Comparison of ENCODE assay signal across 20 cellular contexts in genomic region chr9:23555849-23556248, GRCh38.
A peak's percentile ranks its signal among the peaks of the same experiment; 100 is the strongest.
DNase-seq lines count a peak whose midpoint lies in the region; ATAC-seq and TF ChIP-seq lines count a peak whose summit lies in the region.
"Had no signal": no experiment of that assay in that cellular context is flagged by ENCODE, and none has a peak within 500 bp of the region (broad histone marks: within the 10 kb centered on the region; RNA-seq: fewer than 3 reads in every experiment).

No MANE protein-coding gene starts in this region.

- H3K4me3 ChIP-seq in HUES48 (ENCODE audit: low read depth, low read length) = no peak overlapping the region
- H3K4me3 ChIP-seq in endodermal cell (ENCODE audit: low read length) = no peak overlapping the region
- peak overlapping the region; percentile 15 for H3K4me3 ChIP-seq in neuron (ENCODE audit: low read length)
- H3K4me3 ChIP-seq in OCI-LY7 (ENCODE audit: low read depth, low read length, poor library complexity, severe bottlenecking) = no peak overlapping the region
- H3K4me3 ChIP-seq: K562, mucosa of descending colon, right lobe of liver, upper lobe of left lung had no signal

- no peaks in the 10 kb centered on the region for H3K9me3 Mint-ChIP-seq in endodermal cell

- H3K4me3 Mint-ChIP-seq in endodermal cell = no peak overlapping the region
- H3K4me3 Mint-ChIP-seq: activated CD4-positive, alpha-beta memory T cell treated with anti-CD3 and anti-CD28 coated beads for 36 hours; activated naive CD4-positive, alpha-beta T cell treated with anti-CD3 and anti-CD28 coated beads, Interleukin-2, amount 10 ng/mL, durations not matched to agents 7 days and 5 days; CD8-positive, alpha-beta memory T cell; stimulated activated naive CD8-positive, alpha-beta T cell treated with anti-CD3 and anti-CD28 coated beads, Interleukin-15, amount 100 ng/mL, for 72 hours had no signal

- POLR2A ChIA-PET in OCI-LY7 (lab: Charles Lee) = no interaction called here

- CTCF ChIA-PET in OCI-LY7 (lab: Charles Lee; ENCODE audit: unreplicated experiment) = no interaction called here

- H3K4me1 Mint-ChIP-seq in endodermal cell = peaks cover 18% of the 10 kb centered on the region
- H3K4me1 Mint-ChIP-seq: activated naive CD4-positive, alpha-beta T cell treated with anti-CD3 and anti-CD28 coated beads, Interleukin-2, amount 10 ng/mL, durations not matched to agents 7 days and 5 days; CD8-positive, alpha-beta memory T cell; stimulated activated naive CD8-positive, alpha-beta T cell treated with anti-CD3 and anti-CD28 coated beads, Interleukin-15, amount 100 ng/mL, for 72 hours had no signal

- H3K27me3 Mint-ChIP-seq in endodermal cell (ENCODE audit: insufficient read depth) = peaks cover 7% of the 10 kb centered on the region
- H3K27me3 Mint-ChIP-seq: activated CD4-positive, alpha-beta memory T cell treated with anti-CD3 and anti-CD28 coated beads for 36 hours; activated naive CD4-positive, alpha-beta T cell treated with anti-CD3 and anti-CD28 coated beads, Interleukin-2, amount 10 ng/mL, durations not matched to agents 7 days and 5 days; CD8-positive, alpha-beta memory T cell had no signal

- H3K9ac ChIP-seq in HUES48 (ENCODE audit: low read depth, low read length) (no peak overlapping the region), endodermal cell (ENCODE audit: extremely low read depth, low read length, poor library complexity, severe bottlenecking) (no peak overlapping the region)

- no peaks in the 10 kb centered on the region for H3K36me3 Mint-ChIP-seq in endodermal cell (ENCODE audit: low read depth)
- H3K36me3 Mint-ChIP-seq: activated CD4-positive, alpha-beta memory T cell treated with anti-CD3 and anti-CD28 coated beads for 36 hours; activated naive CD4-positive, alpha-beta T cell treated with anti-CD3 and anti-CD28 coated beads, Interleukin-2, amount 10 ng/mL, durations not matched to agents 7 days and 5 days; CD8-positive, alpha-beta memory T cell had no signal

- 25 to 40% methylated on average over 1 to 7 of the region's 7 CpGs for WGBS in endodermal cell (ENCODE audit: insufficient coverage in 1 of 2, insufficient read length in 1 of 2), 2 experiments

- H3K4me1 ChIP-seq in HUES48 (ENCODE audit: control insufficient read depth, insufficient read depth, low read length) = peaks cover 18% of the 10 kb centered on the region
- peaks cover 10% of the 10 kb centered on the region for H3K4me1 ChIP-seq in endodermal cell (ENCODE audit: control insufficient read depth, insufficient read depth, low read length)
- peaks cover 32% of the 10 kb centered on the region for H3K4me1 ChIP-seq in neuron (ENCODE audit: insufficient read depth, low read length)
- H3K4me1 ChIP-seq in OCI-LY7 (ENCODE audit: insufficient read depth, low read length, poor library complexity, severe bottlenecking) = no peaks in the 10 kb centered on the region
- H3K4me1 ChIP-seq: right lobe of liver, upper lobe of left lung had no signal

- H3K4me2 ChIP-seq in OCI-LY7 (ENCODE audit: low read length) = no peak overlapping the region

- intact Hi-C loops in OCI-LY7 (cut with micrococcal nuclease; ENCODE audit: unreplicated experiment) = no loop called here

- H3K27me3 ChIP-seq in HUES48 (ENCODE audit: control insufficient read depth, insufficient read depth, low read length) = no peaks in the 10 kb centered on the region
- H3K27me3 ChIP-seq in endodermal cell (ENCODE audit: control insufficient read depth, insufficient read depth, low read length, poor library complexity, severe bottlenecking) = peaks cover 8% of the 10 kb centered on the region
- H3K27me3 ChIP-seq in neuron (ENCODE audit: insufficient read depth, low read length) = no peaks in the 10 kb centered on the region
- H3K27me3 ChIP-seq: right lobe of liver, upper lobe of left lung had no signal

- H2AFZ ChIP-seq in neuron (ENCODE audit: low read depth, low read length) (peak overlapping the region; percentile 40), OCI-LY7 (ENCODE audit: low read length) (no peak overlapping the region)

- H4K20me1 ChIP-seq in OCI-LY7 (ENCODE audit: insufficient read depth, low read length) = no peaks in the 10 kb centered on the region

- ATAC-seq in GM18907 (IDR thresholded peaks at IDR 0.05; ENCODE audit: unreplicated experiment) (no peak), HG03439 (IDR thresholded peaks at IDR 0.05; ENCODE audit: unreplicated experiment) (no peak)
- ATAC-seq: K562; mucosa of descending colon; right lobe of liver; stimulated activated naive CD8-positive, alpha-beta T cell treated with anti-CD3 and anti-CD28 coated beads, Interleukin-15, amount 100 ng/mL, for 72 hours had no signal

- H3K27ac Mint-ChIP-seq in endodermal cell = no peak overlapping the region
- H3K27ac Mint-ChIP-seq: activated CD4-positive, alpha-beta memory T cell treated with anti-CD3 and anti-CD28 coated beads for 36 hours; activated naive CD4-positive, alpha-beta T cell treated with anti-CD3 and anti-CD28 coated beads, Interleukin-2, amount 10 ng/mL, durations not matched to agents 7 days and 5 days; CD8-positive, alpha-beta memory T cell; stimulated activated naive CD8-positive, alpha-beta T cell treated with anti-CD3 and anti-CD28 coated beads, Interleukin-15, amount 100 ng/mL, for 72 hours had no signal

- no peaks in the 10 kb centered on the region for H3K36me3 ChIP-seq in HUES48 (ENCODE audit: control insufficient read depth, insufficient read depth, low read length)
- no peaks in the 10 kb centered on the region for H3K36me3 ChIP-seq in endodermal cell (ENCODE audit: control insufficient read depth, insufficient read depth, low read length)
- no peaks in the 10 kb centered on the region for H3K36me3 ChIP-seq in neuron (ENCODE audit: insufficient read depth, low read length)
- H3K36me3 ChIP-seq in OCI-LY7 (ENCODE audit: insufficient read depth, low read length) = no peaks in the 10 kb centered on the region
- H3K36me3 ChIP-seq: right lobe of liver, upper lobe of left lung had no signal

- no peaks in the 10 kb centered on the region for H3K9me2 ChIP-seq in OCI-LY7 (ENCODE audit: insufficient read depth, low read length)

- DNase-seq in NCI-H748 (lab: John Stamatoyannopoulos, UW; ENCODE audit: unreplicated experiment) = peak; percentile 66
- DNase-seq in endodermal cell = peak; percentile 50
- no peak for DNase-seq in OCI-LY7 (ENCODE audit: low spot score)
- DNase-seq: activated CD4-positive, alpha-beta memory T cell treated with anti-CD3 and anti-CD28 coated beads for 36 hours; activated naive CD4-positive, alpha-beta T cell treated with anti-CD3 and anti-CD28 coated beads, Interleukin-2, amount 10 ng/mL, durations not matched to agents 7 days and 5 days; activated T-cell treated with anti-CD3 and anti-CD28 coated beads, Interleukin-2, amount 50 U/mL, for 1 hour; aorta; CD8-positive, alpha-beta memory T cell; HCEC 1CT; hypothalamus; mucosa of descending colon; NCI-H2171 treated with DMSO at 0.1 percent for 48 hours; right lobe of liver; stimulated activated naive CD8-positive, alpha-beta T cell treated with anti-CD3 and anti-CD28 coated beads, Interleukin-15, amount 100 ng/mL, for 72 hours; upper lobe of left lung had no signal

- TF ChIP-seq CTCF in endodermal cell (conservative IDR thresholded peaks at IDR 0.05) = no peak
- TF ChIP-seq CTCF in OCI-LY7 (conservative IDR thresholded peaks at IDR 0.05; ENCODE audit: low read length) = no peak

- H3K9me3 ChIP-seq in HUES48 (ENCODE audit: control insufficient read depth, insufficient read depth, low read length) = no peaks in the 10 kb centered on the region
- peaks cover 7% of the 10 kb centered on the region for H3K9me3 ChIP-seq in endodermal cell (ENCODE audit: control insufficient read depth, low read length)
- H3K9me3 ChIP-seq in neuron (ENCODE audit: low read length) = no peaks in the 10 kb centered on the region
- H3K9me3 ChIP-seq in OCI-LY7 (ENCODE audit: low read length) = no peaks in the 10 kb centered on the region
- H3K9me3 ChIP-seq: mucosa of descending colon, right lobe of liver, upper lobe of left lung had no signal

- peak overlapping the region; percentile 64 for H3K27ac ChIP-seq in HUES48 (ENCODE audit: low read depth, low read length)
- H3K27ac ChIP-seq in endodermal cell (ENCODE audit: low read depth, low read length) = peak overlapping the region; percentile 62
- H3K27ac ChIP-seq in OCI-LY7 (ENCODE audit: low read depth, low read length, poor library complexity, severe bottlenecking) = no peak overlapping the region
- H3K27ac ChIP-seq: right lobe of liver, upper lobe of left lung had no signal

- H3K79me2 ChIP-seq in OCI-LY7 (ENCODE audit: insufficient read depth, low read depth, low read length) = no peaks in the 10 kb centered on the region

- BruUV-seq in OCI-LY7 (replicated peaks; lab: Mats Ljungman, UMichigan) = no TSS peak
